In genomic region chr1:162384601-162385279, GRCh38 we compare ENCODE assay signal across 16 cellular contexts. TPM values are rescaled to one million over a fixed set of nuclear protein-coding genes. Genes with fewer than 3 reads are reported as not detected.
"Had no signal": no experiment of that assay in that cellular context is flagged by ENCODE, and none has a peak within 500 bp of the region (broad histone marks: within the 10 kb centered on the region; RNA-seq: fewer than 3 reads in every experiment).

No MANE protein-coding gene starts in this region.

- H3K27ac Mint-ChIP-seq: activated CD4-positive, alpha-beta memory T cell treated with anti-CD3 and anti-CD28 coated beads for 36 hours; stimulated activated memory B cell treated with anti-CD40 and anti-IgM and Interleukin-4, amounts not matched to agents 10 μg/mL and 1 μg/mL and 100 μg/mL, for 72 hours had no signal

- H3K27me3 ChIP-seq: foreskin keratinocyte had no signal

- H3K9me3 Mint-ChIP-seq: activated CD4-positive, alpha-beta memory T cell treated with anti-CD3 and anti-CD28 coated beads for 36 hours; activated T-cell treated with anti-CD3 and anti-CD28 coated beads, Interleukin-2, amount 50 U/mL, for 4 hours; stimulated activated memory B cell treated with anti-CD40 and anti-IgM and Interleukin-4, amounts not matched to agents 10 μg/mL and 1 μg/mL and 100 μg/mL, for 72 hours had no signal

- DNase-seq: activated CD4-positive, alpha-beta memory T cell treated with anti-CD3 and anti-CD28 coated beads for 36 hours; activated effector memory CD4-positive, alpha-beta T cell treated with Interleukin-2 at 50 U/mL for 16 hours; activated naive CD4-positive, alpha-beta T cell treated with anti-CD3 and anti-CD28 coated beads, Interleukin-2, amount 50 U/mL, for 16 hours; activated T-cell treated with anti-CD3 and anti-CD28 coated beads, Interleukin-2, amount 50 U/mL, for 4 hours; effector CD4-positive, alpha-beta T cell; foreskin keratinocyte; left cardiac atrium; posterior cingulate gyrus; stimulated activated CD4-positive, alpha-beta T cell treated with anti-CD3 and anti-CD28 coated beads, Interleukin-2, amount 100 ng/mL, for 48 hours had no signal

- H3K27me3 Mint-ChIP-seq: stimulated activated memory B cell treated with anti-CD40 and anti-IgM and Interleukin-4, amounts not matched to agents 10 μg/mL and 1 μg/mL and 100 μg/mL, for 72 hours had no signal

- H3K36me3 Mint-ChIP-seq: activated CD4-positive, alpha-beta memory T cell treated with anti-CD3 and anti-CD28 coated beads for 36 hours; stimulated activated memory B cell treated with anti-CD40 and anti-IgM and Interleukin-4, amounts not matched to agents 10 μg/mL and 1 μg/mL and 100 μg/mL, for 72 hours had no signal

- H3K4me3 Mint-ChIP-seq: activated CD4-positive, alpha-beta memory T cell treated with anti-CD3 and anti-CD28 coated beads for 36 hours; activated T-cell treated with anti-CD3 and anti-CD28 coated beads, Interleukin-2, amount 50 U/mL, for 4 hours; stimulated activated memory B cell treated with anti-CD40 and anti-IgM and Interleukin-4, amounts not matched to agents 10 μg/mL and 1 μg/mL and 100 μg/mL, for 72 hours had no signal

- H3K4me3 ChIP-seq: lung had no signal

- ATAC-seq: activated T-cell treated with anti-CD3 and anti-CD28 coated beads, Interleukin-2, amount 50 U/mL, for 4 hours; foreskin keratinocyte; left cardiac atrium; stimulated activated memory B cell treated with anti-CD40 and anti-IgM and Interleukin-4, amounts not matched to agents 10 μg/mL and 1 μg/mL and 100 μg/mL, for 72 hours had no signal

- H3K27ac ChIP-seq: foreskin keratinocyte, VCaP had no signal

RNA-seq across cellular contexts. Expression of gene C1orf226, which starts 3.2 kb away (rescaled TPM):
- total RNA-seq: T-helper 1 cell treated with Interleukin-12 subunit alpha and Interleukin-12 subunit beta and Interleukin-4 antibody, amounts not matched to agents 30 ng/mL and 1 ng/mL, for 36 hours had no signal

RNA-seq across cellular contexts. Expression of gene SPATA46, which starts 8.1 kb away (rescaled TPM):
- total RNA-seq: activated CD4-positive, alpha-beta memory T cell treated with anti-CD3 and anti-CD28 coated beads for 36 hours; activated T-cell treated with anti-CD3 and anti-CD28 coated beads, Interleukin-2, amount 50 U/mL, for 4 hours; astrocyte; cardiac septum; foreskin keratinocyte; left cardiac atrium; lung; T-helper 1 cell treated with Interleukin-12 subunit alpha and Interleukin-12 subunit beta and Interleukin-4 antibody, amounts not matched to agents 30 ng/mL and 1 ng/mL, for 36 hours; urinary bladder had no signal

RNA-seq across cellular contexts. Expression of gene SH2D1B, which starts 27.2 kb away (rescaled TPM):
- total RNA-seq: activated CD4-positive, alpha-beta memory T cell treated with anti-CD3 and anti-CD28 coated beads for 36 hours; astrocyte; cardiac septum; foreskin keratinocyte; T-helper 1 cell treated with Interleukin-12 subunit alpha and Interleukin-12 subunit beta and Interleukin-4 antibody, amounts not matched to agents 30 ng/mL and 1 ng/mL, for 36 hours had no signal
